ENCODE assay signal across 13 cellular contexts in genomic region chr20:64035066-64035932, GRCh38. TPM values are rescaled to one million over a fixed set of nuclear protein-coding genes. Genes with fewer than 3 reads are reported as not detected.
DNase-seq lines count a peak whose midpoint lies in the region; ATAC-seq and TF ChIP-seq lines count a peak whose summit lies in the region.
"Had no signal": no experiment of that assay in that cellular context is flagged by ENCODE, and none has a peak within 500 bp of the region (broad histone marks: within the 10 kb centered on the region; RNA-seq: fewer than 3 reads in every experiment).

No MANE protein-coding gene starts in this region.

- H3K4me2 ChIP-seq in BLaER1 (peak overlapping the region; percentile 99), trophoblast cell (ENCODE audit: low read length) (no peak overlapping the region)

- H4K12ac ChIP-seq in trophoblast cell (ENCODE audit: low read depth, low read length): no peak overlapping the region

- peak overlapping the region; percentile 65 for H3K4me3 Mint-ChIP-seq in activated CD8-positive, alpha-beta T cell treated with anti-CD3 and anti-CD28 coated beads, Interleukin-2, amount 10 ng/mL, durations not matched to agents 7 days and 5 days
- H3K4me3 Mint-ChIP-seq in chondrocyte (ENCODE audit: unreplicated experiment): no peak overlapping the region

- H3K36me3 ChIP-seq in BLaER1: peaks cover 49% of the 10 kb centered on the region
- peaks cover 32 to 37% of the 10 kb centered on the region in 2 experiments for H3K36me3 ChIP-seq in trophoblast cell (ENCODE audit: control insufficient read depth in 1 of 2, insufficient read depth in 2 of 2, low read length in 2 of 2)

- no peak overlapping the region for H3K18ac ChIP-seq in trophoblast cell (ENCODE audit: low read length)

- H4K20me1 ChIP-seq in BLaER1: peaks cover 58% of the 10 kb centered on the region; the same call in 1 of the 2 replicates

- H2BK120ac ChIP-seq in trophoblast cell (ENCODE audit: insufficient read depth, low read length, poor library complexity): no peak overlapping the region

- H3K14ac ChIP-seq in trophoblast cell (ENCODE audit: low read length): no peak overlapping the region

- no peak overlapping the region for H3K4ac ChIP-seq in trophoblast cell (ENCODE audit: low read depth, low read length)

- CTCF ChIA-PET in activated CD8-positive, alpha-beta T cell treated with anti-CD3 and anti-CD28 coated beads, Interleukin-2, amount 10 ng/mL, durations not matched to agents 7 days and 5 days (lab: Charles Lee): interaction anchor here (2.2 to 7.5 kb wide), 2 partner anchors 54 to 61 kb away, joined by 9 to 197 read pairs; partner anchors contain the start of genes PRPF6 and SAMD10

- H3K9me3 Mint-ChIP-seq in activated CD8-positive, alpha-beta T cell treated with anti-CD3 and anti-CD28 coated beads, Interleukin-2, amount 10 ng/mL, durations not matched to agents 7 days and 5 days (ENCODE audit: insufficient read depth): no peaks in the 10 kb centered on the region
- H3K9me3 Mint-ChIP-seq in chondrocyte (ENCODE audit: low read depth): no peaks in the 10 kb centered on the region

- peak overlapping the region; percentile 99 for H3K27ac Mint-ChIP-seq in activated CD8-positive, alpha-beta T cell treated with anti-CD3 and anti-CD28 coated beads, Interleukin-2, amount 10 ng/mL, durations not matched to agents 7 days and 5 days
- H3K27ac Mint-ChIP-seq in chondrocyte (ENCODE audit: unreplicated experiment): peak overlapping the region; percentile 54

- ATAC-seq in GM18868 (IDR thresholded peaks at IDR 0.05; ENCODE audit: unreplicated experiment) (peak; percentile 34), GM21528 (IDR thresholded peaks at IDR 0.05; ENCODE audit: low FRiP score, unreplicated experiment) (no peak)
- peak; percentile 43 for ATAC-seq in activated CD8-positive, alpha-beta T cell treated with anti-CD3 and anti-CD28 coated beads, Interleukin-2, amount 10 ng/mL, durations not matched to agents 7 days and 5 days
- ATAC-seq: left colon had no signal

- peaks cover 39% of the 10 kb centered on the region for H3K36me3 Mint-ChIP-seq in activated CD8-positive, alpha-beta T cell treated with anti-CD3 and anti-CD28 coated beads, Interleukin-2, amount 10 ng/mL, durations not matched to agents 7 days and 5 days (ENCODE audit: low read depth)
- peaks cover 22% of the 10 kb centered on the region for H3K36me3 Mint-ChIP-seq in chondrocyte (ENCODE audit: low read depth)

- POLR2A ChIA-PET in activated CD8-positive, alpha-beta T cell treated with anti-CD3 and anti-CD28 coated beads, Interleukin-2, amount 10 ng/mL, durations not matched to agents 7 days and 5 days (lab: Charles Lee): interaction anchor here (1.2 to 6.0 kb wide), 2 partner anchors 54 to 140 kb away, joined by 3 to 77 read pairs; partner anchors contain the start of genes PRPF6 and SAMD10

- TF ChIP-seq CTCF in chondrocyte (IDR thresholded peaks at IDR 0.05): no peak

- H3K27ac ChIP-seq in BLaER1: 0 out of 2 replicates have a peak overlapping the region, but pooled peaks have one; percentile 47
- no peak overlapping the region for H3K27ac ChIP-seq in trophoblast cell (ENCODE audit: low read depth, low read length)
- H3K27ac ChIP-seq: neutrophil, stomach had no signal

- H3K4me1 ChIP-seq in BLaER1: peaks cover 56% of the 10 kb centered on the region
- H3K4me1 ChIP-seq in trophoblast cell (ENCODE audit: control insufficient read depth in 1 of 2, insufficient read depth in 2 of 2, low read length in 2 of 2): peaks cover 26 to 29% of the 10 kb centered on the region in 2 experiments

- no peaks in the 10 kb centered on the region for H3K27me3 Mint-ChIP-seq in activated CD8-positive, alpha-beta T cell treated with anti-CD3 and anti-CD28 coated beads, Interleukin-2, amount 10 ng/mL, durations not matched to agents 7 days and 5 days (ENCODE audit: low read depth)
- peaks cover 4% of the 10 kb centered on the region for H3K27me3 Mint-ChIP-seq in chondrocyte (ENCODE audit: low read depth)

- H3K9me3 ChIP-seq in BLaER1 (no peaks in the 10 kb centered on the region), trophoblast cell (ENCODE audit: insufficient read depth, low read depth, low read length) (no peaks in the 10 kb centered on the region)
- H3K9me3 ChIP-seq: neutrophil, stomach had no signal

- no peak overlapping the region for H2BK5ac ChIP-seq in trophoblast cell (ENCODE audit: low read depth, low read length, poor library complexity)

- H3K4me3 ChIP-seq in BLaER1 (no peak overlapping the region), trophoblast cell (ENCODE audit: low read depth, low read length) (no peak overlapping the region)
- H3K4me3 ChIP-seq: stomach had no signal

- no peak overlapping the region for H2AFZ ChIP-seq in trophoblast cell (ENCODE audit: insufficient read depth, low read length, poor library complexity)

- H3K4me1 Mint-ChIP-seq in activated CD8-positive, alpha-beta T cell treated with anti-CD3 and anti-CD28 coated beads, Interleukin-2, amount 10 ng/mL, durations not matched to agents 7 days and 5 days (ENCODE audit: low read depth): peaks cover 61% of the 10 kb centered on the region
- H3K4me1 Mint-ChIP-seq in chondrocyte (ENCODE audit: low read depth): peaks cover 6% of the 10 kb centered on the region

- H4K8ac ChIP-seq in trophoblast cell (ENCODE audit: low read depth, low read length): no peak overlapping the region

- no CpG with 5 or more reads among the region's 17 CpGs for WGBS in trophoblast cell (ENCODE audit: extremely low coverage, insufficient coverage, insufficient read length)

- no peak overlapping the region for H2BK12ac ChIP-seq in trophoblast cell (ENCODE audit: low read length)

- DNase-seq in activated CD8-positive, alpha-beta T cell treated with anti-CD3 and anti-CD28 coated beads, Interleukin-2, amount 10 ng/mL, durations not matched to agents 7 days and 5 days: peak; percentile 79
- no peak for DNase-seq in chondrocyte (ENCODE audit: low spot score)
- no peak for DNase-seq in trophoblast cell
- DNase-seq in NCI-H2107 treated with DMSO at 0.1 percent for 48 hours (lab: John Stamatoyannopoulos, UW; ENCODE audit: unreplicated experiment): no peak
- DNase-seq in HUDEP-2 (lab: John Stamatoyannopoulos, UW; ENCODE audit: unreplicated experiment in 76 of 76): no peak
- DNase-seq: C1 segment of cervical spinal cord, glutamatergic neuron, left colon, stomach had no signal

- H3K9ac ChIP-seq in BLaER1: no peak overlapping the region
- H3K9ac ChIP-seq in trophoblast cell (ENCODE audit: low read length): no peak overlapping the region

- peaks cover 4% of the 10 kb centered on the region for H3K79me1 ChIP-seq in trophoblast cell (ENCODE audit: low read length)

- no peaks in the 10 kb centered on the region for H3K79me2 ChIP-seq in trophoblast cell (ENCODE audit: control insufficient read depth, insufficient read depth, low read length, poor library complexity)

- H4K91ac ChIP-seq in trophoblast cell (ENCODE audit: low read depth, low read length): no peak overlapping the region

- no peak overlapping the region for H2AK5ac ChIP-seq in trophoblast cell (ENCODE audit: low read length)

- peaks cover 32% of the 10 kb centered on the region for H3K27me3 ChIP-seq in BLaER1
- no peaks in the 10 kb centered on the region for H3K27me3 ChIP-seq in trophoblast cell (ENCODE audit: insufficient read depth, low read length)

- no peak overlapping the region for H3K23ac ChIP-seq in trophoblast cell (ENCODE audit: low read length)

RNA-seq across cellular contexts. Expression of gene C20orf204, which starts 0.7 kb away (rescaled TPM):
- total RNA-seq in activated CD8-positive, alpha-beta T cell treated with anti-CD3 and anti-CD28 coated beads, Interleukin-2, amount 10 ng/mL, durations not matched to agents 7 days and 5 days: 1 to 10 TPM; 6.4 to 7.6 TPM
- total RNA-seq in chondrocyte: 0.77 to 3.3 TPM (median 0.97 TPM) in 3 replicates
- 0.70 and 0.87 TPM in 2 replicates for polyA plus RNA-seq in trophoblast cell (2013)

RNA-seq across cellular contexts. Expression of gene SOX18, which starts 14.1 kb away (rescaled TPM):
- total RNA-seq in activated CD8-positive, alpha-beta T cell treated with anti-CD3 and anti-CD28 coated beads, Interleukin-2, amount 10 ng/mL, durations not matched to agents 7 days and 5 days: under 1 TPM; 0.13 to 0.21 TPM
- 2.1 to 2.8 TPM (median 2.3 TPM) in 3 replicates for total RNA-seq in chondrocyte
- 0.58 and 0.89 TPM in 2 replicates for polyA plus RNA-seq in trophoblast cell (2013)

RNA-seq across cellular contexts. Expression of gene TCEA2, which starts 27.7 kb away (rescaled TPM):
- total RNA-seq in activated CD8-positive, alpha-beta T cell treated with anti-CD3 and anti-CD28 coated beads, Interleukin-2, amount 10 ng/mL, durations not matched to agents 7 days and 5 days: 10 to 100 TPM; 49.6 to 55.3 TPM
- total RNA-seq in chondrocyte: 57.1 to 59.2 TPM (median 57.6 TPM) in 3 replicates
- polyA plus RNA-seq in trophoblast cell (2013): 55.8 and 60.4 TPM in 2 replicates

RNA-seq across cellular contexts. Expression of gene RGS19, which starts 44.0 kb away (rescaled TPM):
- total RNA-seq in activated CD8-positive, alpha-beta T cell treated with anti-CD3 and anti-CD28 coated beads, Interleukin-2, amount 10 ng/mL, durations not matched to agents 7 days and 5 days: 100 to 1,000 TPM; 130 to 135 TPM
- 15.7 to 18.5 TPM (median 18.1 TPM) in 3 replicates for total RNA-seq in chondrocyte
- 7.5 and 8.3 TPM in 2 replicates for polyA plus RNA-seq in trophoblast cell (2013)

RNA-seq across cellular contexts. Expression of gene OPRL1, which starts 44.6 kb away (rescaled TPM):
- total RNA-seq in activated CD8-positive, alpha-beta T cell treated with anti-CD3 and anti-CD28 coated beads, Interleukin-2, amount 10 ng/mL, durations not matched to agents 7 days and 5 days: 1 to 10 TPM; 1.5 to 2.0 TPM
- total RNA-seq in chondrocyte: 3.2 to 4.6 TPM (median 3.5 TPM) in 3 replicates
- polyA plus RNA-seq in trophoblast cell (2013): 1.1 and 1.4 TPM in 2 replicates
